14 cellular contexts compared by ENCODE assay signal in the genomic region with DNA sequence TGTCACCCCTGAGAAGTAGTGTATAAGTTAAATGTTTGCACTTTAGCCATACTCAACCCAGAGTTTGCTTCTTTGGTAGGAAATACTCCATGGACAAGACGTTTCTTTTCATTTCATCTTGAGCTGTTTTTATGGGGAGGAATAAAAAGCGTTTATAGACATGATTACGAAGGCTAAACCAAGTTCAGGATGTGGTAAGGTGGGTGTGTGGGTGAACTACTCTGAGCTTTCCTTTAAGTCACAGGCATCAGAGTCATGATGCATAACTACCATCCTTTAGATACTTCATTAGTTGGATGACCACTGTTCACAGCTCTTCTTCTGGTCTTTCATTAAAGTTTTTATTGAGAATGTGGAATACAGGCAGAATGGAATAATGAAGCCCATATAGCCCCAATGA. TPM values are rescaled to one million over a fixed set of nuclear protein-coding genes. Genes with fewer than 3 reads are reported as not detected.
DNase-seq lines count a peak whose midpoint lies in the region; ATAC-seq, FAIRE-seq and TF ChIP-seq lines count a peak whose summit lies in the region.
"Had no signal": no experiment of that assay in that cellular context is flagged by ENCODE, and none has a peak within 500 bp of the region (broad histone marks: within the 10 kb centered on the region; RNA-seq: fewer than 3 reads in every experiment).

No MANE protein-coding gene starts in this region.

- intact Hi-C loops in natural killer cell (cut with micrococcal nuclease) (loop anchor here (1.0 to 5.0 kb wide), 2 partner anchors 12 to 111 kb away; no protein-coding TSS in a partner anchor), cardiac septum (cut with DNase I) (no loop called here)

- ATAC-seq in natural killer cell = peak; percentile 83 to 90 (median 84)
- ATAC-seq: left lobe of liver had no signal

- FAIRE-seq in RCC 7860 (lab: Jason Lieb, UNC) = no peak

- no peak for TF ChIP-seq POLR2A in NB4 (IDR thresholded peaks at IDR 0.05; ENCODE audit: extremely low read depth, insufficient read length)

- no peaks in the 10 kb centered on the region for H3K9me3 Mint-ChIP-seq in activated T-cell treated with anti-CD3 and anti-CD28 coated beads, Interleukin-2, amount 50 U/mL, for 24 hours
- H3K9me3 Mint-ChIP-seq in activated naive CD4-positive, alpha-beta T cell treated with anti-CD3 and anti-CD28 coated beads, Interleukin-2, amount 50 U/mL, for 24 hours = no peaks in the 10 kb centered on the region
- no peaks in the 10 kb centered on the region for H3K9me3 Mint-ChIP-seq in natural killer cell
- H3K9me3 Mint-ChIP-seq: endodermal cell had no signal

- peak overlapping the region; percentile 31 for H3K27ac Mint-ChIP-seq in activated T-cell treated with anti-CD3 and anti-CD28 coated beads, Interleukin-2, amount 50 U/mL, for 24 hours
- peak overlapping the region; percentile 76 for H3K27ac Mint-ChIP-seq in activated naive CD4-positive, alpha-beta T cell treated with anti-CD3 and anti-CD28 coated beads, Interleukin-2, amount 50 U/mL, for 24 hours
- peak overlapping the region; percentile 91 to 95 for H3K27ac Mint-ChIP-seq in natural killer cell
- H3K27ac Mint-ChIP-seq: endodermal cell had no signal

- TF ChIP-seq CTCF in NB4 (IDR thresholded peaks at IDR 0.05; ENCODE audit: low read depth, low read length) = no peak
- no peak for TF ChIP-seq CTCF in natural killer cell (IDR thresholded peaks at IDR 0.05)

- no peaks in the 10 kb centered on the region for H3K36me3 Mint-ChIP-seq in activated T-cell treated with anti-CD3 and anti-CD28 coated beads, Interleukin-2, amount 50 U/mL, for 24 hours (ENCODE audit: low read depth)
- H3K36me3 Mint-ChIP-seq in activated naive CD4-positive, alpha-beta T cell treated with anti-CD3 and anti-CD28 coated beads, Interleukin-2, amount 50 U/mL, for 24 hours = no peaks in the 10 kb centered on the region
- no peaks in the 10 kb centered on the region for H3K36me3 Mint-ChIP-seq in natural killer cell

- peaks cover 43% of the 10 kb centered on the region for H3K4me1 Mint-ChIP-seq in activated T-cell treated with anti-CD3 and anti-CD28 coated beads, Interleukin-2, amount 50 U/mL, for 24 hours (ENCODE audit: low read depth)
- H3K4me1 Mint-ChIP-seq in activated naive CD4-positive, alpha-beta T cell treated with anti-CD3 and anti-CD28 coated beads, Interleukin-2, amount 50 U/mL, for 24 hours = peaks cover 55% of the 10 kb centered on the region
- peaks cover 59 to 65% of the 10 kb centered on the region in 2 donors for H3K4me1 Mint-ChIP-seq in natural killer cell

- H3K4me3 ChIP-seq in NB4 (ENCODE audit: low read depth, low read length) = no peak overlapping the region
- H3K4me3 ChIP-seq: Peyer's patch had no signal

- no peak for DNase-seq in activated T-cell treated with anti-CD3 and anti-CD28 coated beads, Interleukin-2, amount 50 U/mL, for 24 hours
- no peak for DNase-seq in activated T-cell treated with anti-CD3 and anti-CD28 coated beads, Interleukin-2, amount 50 U/mL, for 1 hour
- DNase-seq in NB4 (ENCODE audit: low read depth) (peak; percentile 65), natural killer cell (no peak), RCC 7860 (ENCODE audit: low spot score) (no peak), KG1 (lab: John Stamatoyannopoulos, UW) (no peak), cardiac septum (ENCODE audit: low spot score) (no peak)
- DNase-seq: endodermal cell, MM.1S, NCI-H2107, NCI-H774, Peyer's patch had no signal

- no peaks in the 10 kb centered on the region for H3K27me3 Mint-ChIP-seq in activated T-cell treated with anti-CD3 and anti-CD28 coated beads, Interleukin-2, amount 50 U/mL, for 24 hours
- no peaks in the 10 kb centered on the region for H3K27me3 Mint-ChIP-seq in activated naive CD4-positive, alpha-beta T cell treated with anti-CD3 and anti-CD28 coated beads, Interleukin-2, amount 50 U/mL, for 24 hours
- H3K27me3 Mint-ChIP-seq in natural killer cell (ENCODE audit: low read depth in 2 of 2) = no peaks in the 10 kb centered on the region

- no peak overlapping the region for H3K4me3 Mint-ChIP-seq in activated T-cell treated with anti-CD3 and anti-CD28 coated beads, Interleukin-2, amount 50 U/mL, for 24 hours
- peak overlapping the region; percentile 78 for H3K4me3 Mint-ChIP-seq in activated naive CD4-positive, alpha-beta T cell treated with anti-CD3 and anti-CD28 coated beads, Interleukin-2, amount 50 U/mL, for 24 hours
- peak overlapping the region; percentile 76 for H3K4me3 Mint-ChIP-seq in natural killer cell
- H3K4me3 Mint-ChIP-seq: endodermal cell had no signal

RNA-seq across cellular contexts. Expression of a gene that starts 48.9 kb away (rescaled TPM):
- total RNA-seq in natural killer cell = 10 to 100 TPM; 17.1 to 21.7 (median 20.4) TPM
- total RNA-seq in cardiac septum = 4.8 TPM

RNA-seq across cellular contexts. Expression of a gene that starts 59.0 kb away (rescaled TPM):
- total RNA-seq in natural killer cell (1 to 10 TPM in 2 of 3 donors, under 1 TPM in 1; 0.49 to 2.3 (median 1.5) TPM), cardiac septum (0.19 TPM)
- total RNA-seq: left lobe of liver had no signal

Comparison
In these comparisons a context has a peak if more than half of its experiments do, and no peak if none do; other contexts are left out.
1. H3K27ac Mint-ChIP-seq: peak in every context shown above with its lines; median percentile 93 in natural killer cell; 76 in activated naive CD4-positive, alpha-beta T cell treated with anti-CD3 and anti-CD28 coated beads, Interleukin-2, amount 50 U/mL, for 24 hours; 31 in activated T-cell treated with anti-CD3 and anti-CD28 coated beads, Interleukin-2, amount 50 U/mL, for 24 hours.